In the genomic region with DNA sequence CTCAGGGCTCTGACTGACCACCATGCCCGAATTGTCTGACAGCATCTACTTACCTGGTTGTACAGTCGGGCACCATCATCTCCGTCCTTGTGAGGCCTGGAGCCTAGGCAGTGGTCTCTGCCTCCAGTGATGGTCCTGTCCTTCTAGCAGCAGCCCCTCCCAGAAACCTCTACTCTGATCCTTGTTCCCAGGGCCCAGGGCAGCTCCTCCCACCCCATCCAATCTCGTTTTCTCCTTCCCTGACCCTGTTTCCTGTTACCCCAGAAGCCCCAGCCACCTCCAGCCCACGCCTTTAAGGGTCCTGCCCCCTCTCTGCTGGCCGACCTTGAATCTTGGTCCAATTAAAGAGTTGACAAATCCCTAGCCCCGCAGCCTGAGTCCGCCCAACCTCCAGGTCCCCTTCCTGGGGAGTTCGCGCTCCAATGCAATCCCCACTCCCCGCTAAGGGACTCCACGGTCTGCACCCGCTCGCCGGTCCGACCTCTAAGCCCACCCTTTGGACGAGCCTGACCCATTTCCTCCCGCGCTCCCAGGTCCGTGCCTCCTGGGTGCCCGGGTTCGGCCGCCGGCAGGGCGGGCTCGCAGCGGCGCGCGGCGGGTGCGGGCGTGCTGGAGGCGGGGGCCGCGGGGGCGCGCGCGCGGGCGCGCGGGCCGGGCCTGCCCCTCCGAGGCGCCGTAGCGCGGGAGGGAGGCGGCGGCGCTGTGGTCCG, we compare ENCODE assay signal across 8 cellular contexts. TPM values are rescaled to one million over a fixed set of nuclear protein-coding genes. Genes with fewer than 3 reads are reported as not detected.
DNase-seq lines count a peak whose midpoint lies in the region; ATAC-seq lines count a peak whose summit lies in the region.

A gene with protein sequence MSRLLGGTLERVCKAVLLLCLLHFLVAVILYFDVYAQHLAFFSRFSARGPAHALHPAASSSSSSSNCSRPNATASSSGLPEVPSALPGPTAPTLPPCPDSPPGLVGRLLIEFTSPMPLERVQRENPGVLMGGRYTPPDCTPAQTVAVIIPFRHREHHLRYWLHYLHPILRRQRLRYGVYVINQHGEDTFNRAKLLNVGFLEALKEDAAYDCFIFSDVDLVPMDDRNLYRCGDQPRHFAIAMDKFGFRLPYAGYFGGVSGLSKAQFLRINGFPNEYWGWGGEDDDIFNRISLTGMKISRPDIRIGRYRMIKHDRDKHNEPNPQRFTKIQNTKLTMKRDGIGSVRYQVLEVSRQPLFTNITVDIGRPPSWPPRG (plus strand): TSS at position 660 of the 710 bp plus-strand sequence. CDS start 1,951 bp downstream, outside the sequence.

- peak in 2 of 5 donors; percentile 22 to 38 for DNase-seq in CD4-positive, alpha-beta memory T cell
- DNase-seq in cerebellum (ENCODE audit: low spot score) (peak; percentile 84), kidney tubule cell (ENCODE audit: low spot score) (peak; percentile 53), dedifferentiated amniotic fluid mesenchymal stem cell (ENCODE audit: extremely low spot score) (no peak)
- peak; percentile 46 for DNase-seq in stimulated activated CD4-positive, alpha-beta T cell treated with anti-CD3 and anti-CD28 coated beads, Interleukin-12 subunit alpha, Interleukin-12 subunit beta, amount 100 ng/mL, for 4 hours

- ATAC-seq in HG02885 (IDR thresholded peaks at IDR 0.05; ENCODE audit: poor library complexity, unreplicated experiment) = peak; percentile 31
- ATAC-seq in HG03442 (IDR thresholded peaks at IDR 0.05; ENCODE audit: unreplicated experiment) = no peak

- H3K36me3 ChIP-seq in CD4-positive, alpha-beta memory T cell (ENCODE audit: insufficient read depth, low read length) = peaks cover 23% of the 10 kb centered on the region

- peaks cover 38 to 61% (median 47%) of the 10 kb centered on the region in 4 donors for H3K4me1 Mint-ChIP-seq in CD4-positive, alpha-beta memory T cell

- peaks cover 21 to 45% of the 10 kb centered on the region in 2 donors for H3K36me3 Mint-ChIP-seq in CD4-positive, alpha-beta memory T cell

- H3K9me3 Mint-ChIP-seq in CD4-positive, alpha-beta memory T cell = no peaks in the 10 kb centered on the region

- intact Hi-C loops in CD4-positive, alpha-beta memory T cell (cut with micrococcal nuclease) = no loop called here
- intact Hi-C loops in T-helper 1 cell treated with Interleukin-12 subunit alpha and Interleukin-12 subunit beta and Interleukin-4 antibody, amounts not matched to agents 30 ng/mL and 1 ng/mL, for 36 hours (cut with micrococcal nuclease) = loop anchor here (10.0 kb wide), 2 partner anchors 236 to 1606 kb away; partner anchors contain the start of genes DMAP1 and NASP

- H3K4me1 ChIP-seq in CD4-positive, alpha-beta memory T cell (ENCODE audit: insufficient read depth, low read length) = peaks cover 47% of the 10 kb centered on the region

- H3K27ac Mint-ChIP-seq in CD4-positive, alpha-beta memory T cell = peak within 1 kb of the TSS; percentile 68 to 96 (median 88)

- CTCF ChIA-PET in CD4-positive, alpha-beta memory T cell (lab: Charles Lee; ENCODE audit: partially characterized antibody) = no interaction called here

- no peaks in the 10 kb centered on the region for H3K27me3 Mint-ChIP-seq in CD4-positive, alpha-beta memory T cell

- no peaks in the 10 kb centered on the region for H3K9me3 ChIP-seq in CD4-positive, alpha-beta memory T cell (ENCODE audit: control insufficient read depth in 1 of 2, low read length in 2 of 2)

- no peaks in the 10 kb centered on the region for H3K27me3 ChIP-seq in CD4-positive, alpha-beta memory T cell (ENCODE audit: insufficient read depth, low read length)

- H3K27ac ChIP-seq in CD4-positive, alpha-beta memory T cell (ENCODE audit: low read depth, low read length) = no peak within 1 kb of the TSS

- peak within 1 kb of the TSS in 1 of 2 donors; percentile 45 for H3K4me3 ChIP-seq in CD4-positive, alpha-beta memory T cell (ENCODE audit: low read length in 2 of 2)

- POLR2A ChIA-PET in CD4-positive, alpha-beta memory T cell (lab: Charles Lee; ENCODE audit: partially characterized antibody) = interaction anchor here (1.0 kb wide), 1 partner anchor 9 kb away, joined by 3 read pairs; no protein-coding TSS in a partner anchor

- H3K4me3 Mint-ChIP-seq in CD4-positive, alpha-beta memory T cell = peak within 1 kb of the TSS; percentile 85 to 98 (median 88)

RNA-seq across cellular contexts. Expression of the gene that starts here (rescaled TPM):
- 1 to 10 TPM in 1 of 2 experiments, under 1 TPM in 1; 0.58 to 2.1 TPM for total RNA-seq in CD4-positive, alpha-beta memory T cell
- 1 to 10 TPM in 1 of 2 donors, under 1 TPM in 1; 0.26 to 1.5 TPM for polyA plus RNA-seq in CD4-positive, alpha-beta memory T cell
- total RNA-seq in T-helper 1 cell treated with Interleukin-12 subunit alpha and Interleukin-12 subunit beta and Interleukin-4 antibody, amounts not matched to agents 30 ng/mL and 1 ng/mL, for 36 hours = 14.9 and 16.1 TPM in 2 replicates
- 59.3 TPM for total RNA-seq in cerebellum
